Comparison of ENCODE assay signal across 11 cellular contexts in genomic region chr18:30572214-30572613, GRCh38.
"Had no signal": no experiment of that assay in that cellular context is flagged by ENCODE, and none has a peak within 500 bp of the region (broad histone marks: within the 10 kb centered on the region; RNA-seq: fewer than 3 reads in every experiment).

No MANE protein-coding gene starts in this region.

- FAIRE-seq: H1, H54 had no signal

- H3K4me3 ChIP-seq: GM23248, GM23338, HAP-1 had no signal

- H3K9ac ChIP-seq: GM23248 had no signal

- H3K27ac ChIP-seq: GM23248 had no signal

- H3K4me1 ChIP-seq: HAP-1 had no signal

- H3K36me3 ChIP-seq: HAP-1 had no signal

- ATAC-seq: GM23338, HCT116 had no signal

- H3K4me2 ChIP-seq: GM23338 had no signal

- H2AFZ ChIP-seq: GM23248, GM23338 had no signal

- H3K9me3 ChIP-seq: HAP-1 had no signal

- DNase-seq: GM23248, GOT3, H7, H9, HCEC 1CT, HFFc6 had no signal
